ENCODE assay signal across 25 cellular contexts in genomic region chr2:231475965-231476364, GRCh38. TPM values are rescaled to one million over a fixed set of nuclear protein-coding genes. Genes with fewer than 3 reads are reported as not detected.
"Had no signal": no experiment of that assay in that cellular context is flagged by ENCODE, and none has a peak within 500 bp of the region (broad histone marks: within the 10 kb centered on the region; RNA-seq: fewer than 3 reads in every experiment).

No MANE protein-coding gene starts in this region.

- H3K9me3 ChIP-seq: MG63, SJSA1 had no signal

- H3K4me3 ChIP-seq: MG63, SJSA1, SK-N-MC had no signal

- H3K27me3 ChIP-seq: MG63, SJSA1 had no signal

- H3K4me1 ChIP-seq: SJSA1 had no signal

- ATAC-seq: HepG2 had no signal

- FAIRE-seq: HepG2, RCC 7860 had no signal

- H3K27ac ChIP-seq: SJSA1, SK-N-MC had no signal

- DNase-seq: IMR-90, Karpas-422, KG1, MG63, NCI-H1092, NCI-H1105 treated with DMSO at 0.1 percent for 48 hours, NCI-H1417 treated with DMSO at 0.1 percent for 48 hours, NCI-H146, NCI-H1694 treated with DMSO at 0.1 percent for 48 hours, NCI-H1930, NCI-H2081, NCI-H2107, NCI-H524, NCI-H526 treated with DMSO at 0.1 percent for 48 hours, NCI-H774, Right ventricle myocardium superior, RPMI8226, SIG-M5, T-helper 1 cell had no signal

- H3K36me3 ChIP-seq: MG63, SJSA1 had no signal

RNA-seq across cellular contexts. Expression of gene NMUR1, which starts 54.3 kb away (rescaled TPM):
- total RNA-seq: HepG2, HT1080, IMR-90, NCI-H460 had no signal
- polyA plus RNA-seq: HepG2, IMR-90 had no signal
